Comparison of ENCODE assay signal across 8 cellular contexts in the genomic region with DNA sequence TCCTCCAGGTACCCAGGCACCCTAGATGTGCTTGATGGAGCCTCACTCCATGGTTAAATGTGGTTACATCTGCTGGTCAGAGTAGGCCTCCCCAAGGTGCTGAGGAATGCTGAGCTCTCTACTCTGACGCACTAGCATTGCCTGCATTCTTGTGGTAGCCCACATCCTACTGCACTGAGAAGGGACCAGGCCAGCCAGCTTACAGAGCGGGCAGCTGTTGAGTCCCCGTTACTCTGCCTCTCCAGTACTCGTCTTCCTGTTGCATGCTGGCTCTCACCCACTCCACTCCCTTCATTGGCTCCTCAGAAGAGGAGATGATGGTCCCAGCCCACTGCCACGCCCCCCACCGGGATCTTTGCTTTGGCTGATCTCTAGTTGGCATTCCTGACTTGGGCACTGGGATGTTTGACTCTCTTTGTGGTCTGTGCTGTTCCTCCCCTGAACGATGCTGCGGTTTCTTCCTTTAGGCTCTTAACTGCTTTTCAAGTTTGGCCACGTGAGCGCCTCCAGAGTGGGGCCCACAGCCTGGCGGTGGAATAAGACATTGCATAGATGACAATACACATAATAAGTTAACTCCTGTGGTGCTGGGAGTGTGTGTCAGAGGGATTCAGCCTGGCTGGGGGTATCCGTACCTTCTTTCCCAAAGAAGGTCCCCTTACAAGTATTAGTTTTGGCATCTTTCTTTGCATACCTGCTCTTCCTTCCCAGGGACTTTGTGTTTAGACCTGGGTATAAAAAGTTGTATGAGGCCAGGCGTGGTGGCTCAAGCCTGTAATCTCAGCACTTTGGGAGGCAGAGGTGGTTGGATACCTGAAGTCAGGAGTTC. TPM values are rescaled to one million over a fixed set of nuclear protein-coding genes. Genes with fewer than 3 reads are reported as not detected.
A peak's percentile ranks its signal among the peaks of the same experiment; 100 is the strongest.
DNase-seq lines count a peak whose midpoint lies in the region; ATAC-seq, FAIRE-seq and TF ChIP-seq lines count a peak whose summit lies in the region.

No MANE protein-coding gene starts in this region.

- H3K79me2 ChIP-seq in HepG2 (ENCODE audit: insufficient read depth, low read length), result no peaks in the 10 kb centered on the region

- POLR2A ChIA-PET in HepG2 (lab: Yijun Ruan, JAX) (no interaction called here), GM10248 (lab: Yijun Ruan, JAX) (interaction anchor here (0.6 kb wide), 1 partner anchor 277 kb away, joined by 3 read pairs; no protein-coding TSS in a partner anchor)

- WGBS in right lobe of liver (ENCODE audit: insufficient coverage, low coverage, low lambda C conversion rate, missing lambda C conversion rate), result 50% methylated on average over 5 of the region's 13 CpGs
- 89% methylated on average over 13 of the region's 13 CpGs for WGBS in HepG2 (ENCODE audit: low lambda C conversion rate)
- WGBS in prostate gland, result 44% methylated on average over 13 of the region's 13 CpGs

- BruUV-seq in HepG2 (replicated peaks; lab: Mats Ljungman, UMichigan), result no TSS peak

- TF ChIP-seq RAD21 in HepG2 (CRISPR knock-in tag; IDR thresholded peaks at IDR 0.05), result no peak

- H3K27me3 ChIP-seq in right lobe of liver (no peaks in the 10 kb centered on the region), HepG2 (ENCODE audit: control insufficient read depth in 1 of 2, insufficient read depth in 2 of 2, low read length in 2 of 2) (no peaks in the 10 kb centered on the region), prostate gland (replicated peaks; ENCODE audit: insufficient read depth) (no peaks in the 10 kb centered on the region)

- no peaks in the 10 kb centered on the region for H3K36me3 ChIP-seq in right lobe of liver
- peaks cover 0 to 2% of the 10 kb centered on the region in 2 experiments; a peak in 1 of 5 replicates for H3K36me3 ChIP-seq in HepG2 (replicated peaks in 1 of 2; ENCODE audit: control insufficient read depth in 1 of 2, insufficient read depth in 2 of 2, low read length in 2 of 2)
- no peaks in the 10 kb centered on the region for H3K36me3 ChIP-seq in prostate gland

- TF ChIP-seq EP300 in HepG2 (IDR thresholded peaks at IDR 0.05; ENCODE audit: low read depth in 2 of 2, low read length in 2 of 2) (no peak), HepG2 (CRISPR knock-in tag; IDR thresholded peaks at IDR 0.05; ENCODE audit: borderline replicate concordance) (no peak)

- no peak overlapping the region for H3K4me2 ChIP-seq in HepG2 (ENCODE audit: low read depth, low read length)

- no peaks in the 10 kb centered on the region for H3K9me3 ChIP-seq in right lobe of liver
- no peaks in the 10 kb centered on the region for H3K9me3 ChIP-seq in HepG2 (ENCODE audit: low read length)
- H3K9me3 ChIP-seq in prostate gland, result no peaks in the 10 kb centered on the region

- no peaks in the 10 kb centered on the region for H4K20me1 ChIP-seq in HepG2 (ENCODE audit: insufficient read depth, low read length)

- H3K4me3 ChIP-seq in right lobe of liver (no peak overlapping the region), HepG2 (replicated peaks in 1 of 3; ENCODE audit: insufficient read depth in 1 of 3, low read depth in 2 of 3, low read length in 3 of 3) (no peak overlapping the region), prostate gland (no peak overlapping the region)
- peak overlapping the region; percentile 38 for H3K4me3 ChIP-seq in Jurkat, Clone E6-1 (ENCODE audit: low read length)

- no peak for TF ChIP-seq CTCF in right lobe of liver (IDR thresholded peaks at IDR 0.05)
- no peak for TF ChIP-seq CTCF in HepG2 (CRISPR knock-in tag; IDR thresholded peaks at IDR 0.05)
- TF ChIP-seq CTCF in prostate gland (IDR thresholded peaks at IDR 0.05), result peak in 1 of 4 experiments; percentile 9
- no peak for TF ChIP-seq CTCF in GM10248 (IDR thresholded peaks at IDR 0.05; ENCODE audit: control extremely low read depth, extremely low read depth, low read depth, missing control alignments)

- DNase-seq in right lobe of liver, result no peak
- DNase-seq in HepG2 (ENCODE audit: low spot score), result no peak
- DNase-seq in Jurkat, Clone E6-1 (ENCODE audit: low read depth, low spot score), result peak; percentile 99
- DNase-seq in activated CD4-positive, alpha-beta T cell treated with anti-CD3 and anti-CD28 coated beads for 24 hours (ENCODE audit: low read depth in 2 of 2), result peak; percentile 29 to 41
- peak; percentile 100 for DNase-seq in dedifferentiated amniotic fluid mesenchymal stem cell (ENCODE audit: extremely low spot score)
- DNase-seq in prostate gland (ENCODE audit: low spot score), result peak; percentile 20
- no peak for DNase-seq in GM10248 (ENCODE audit: extremely low spot score)

- intact Hi-C loops in right lobe of liver (cut with DNase I), result no loop called here
- intact Hi-C loops in HepG2 (cut with micrococcal nuclease; ENCODE audit: unreplicated experiment), result no loop called here
- intact Hi-C loops in prostate gland (cut with DNase I), result no loop called here

- no peaks in the 10 kb centered on the region for H3K4me1 ChIP-seq in right lobe of liver
- no peaks in the 10 kb centered on the region for H3K4me1 ChIP-seq in HepG2 (ENCODE audit: insufficient read depth, low read length)
- no peaks in the 10 kb centered on the region for H3K4me1 ChIP-seq in prostate gland (replicated peaks)

- H2AFZ ChIP-seq in HepG2 (ENCODE audit: low read length), result no peak overlapping the region

- no peak for TF ChIP-seq POLR2A in right lobe of liver (IDR thresholded peaks at IDR 0.05)
- no peak for TF ChIP-seq POLR2A in HepG2 (IDR thresholded peaks at IDR 0.05; ENCODE audit: insufficient read depth in 1 of 2, low read depth in 2 of 2, low read length in 2 of 2)
- TF ChIP-seq POLR2A in prostate gland (IDR thresholded peaks at IDR 0.05), result no peak

- no peak overlapping the region for H3K27ac ChIP-seq in right lobe of liver
- no peak overlapping the region for H3K27ac ChIP-seq in HepG2 (ENCODE audit: extremely low read length, insufficient read depth, low read length)
- H3K27ac ChIP-seq in prostate gland, result peak overlapping the region in 1 of 2 donors; percentile 13

- CTCF ChIA-PET in HepG2 (lab: Yijun Ruan, JAX; ENCODE audit: low intra/inter-chr PET ratio, low total read pairs) (no interaction called here), GM10248 (lab: Yijun Ruan, JAX) (interaction anchor here (0.7 to 1.6 kb wide), 6 partner anchors 11 to 28 kb away, joined by 3 to 4 read pairs (median 3); no protein-coding TSS in a partner anchor)

- in situ Hi-C loops in HepG2 (cut with HindIII; ENCODE audit: extremely low pct_ligation_motif_present, low pct_unique_long_range_greater_than_20kb), result no loop called here

- ATAC-seq in right lobe of liver (peak; percentile 27 to 64 (median 60)), HepG2 (no peak), GM18868 (IDR thresholded peaks at IDR 0.05; ENCODE audit: unreplicated experiment) (no peak)

- no peak for FAIRE-seq in HepG2 (lab: Jason Lieb, UNC)

- H3K9ac ChIP-seq in HepG2 (ENCODE audit: insufficient read depth, low read depth, low read length), result no peak overlapping the region

TF ChIP-seq in HepG2, 621 proteins besides CTCF, POLR2A, EP300 and RAD21 (continues in another document):
- TF ChIP-seq, protein P1, sequence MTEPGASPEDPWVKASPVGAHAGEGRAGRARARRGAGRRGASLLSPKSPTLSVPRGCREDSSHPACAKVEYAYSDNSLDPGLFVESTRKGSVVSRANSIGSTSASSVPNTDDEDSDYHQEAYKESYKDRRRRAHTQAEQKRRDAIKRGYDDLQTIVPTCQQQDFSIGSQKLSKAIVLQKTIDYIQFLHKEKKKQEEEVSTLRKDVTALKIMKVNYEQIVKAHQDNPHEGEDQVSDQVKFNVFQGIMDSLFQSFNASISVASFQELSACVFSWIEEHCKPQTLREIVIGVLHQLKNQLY (CRISPR knock-in tag; IDR thresholded peaks at IDR 0.05), result no peak
- TF ChIP-seq, protein P2, sequence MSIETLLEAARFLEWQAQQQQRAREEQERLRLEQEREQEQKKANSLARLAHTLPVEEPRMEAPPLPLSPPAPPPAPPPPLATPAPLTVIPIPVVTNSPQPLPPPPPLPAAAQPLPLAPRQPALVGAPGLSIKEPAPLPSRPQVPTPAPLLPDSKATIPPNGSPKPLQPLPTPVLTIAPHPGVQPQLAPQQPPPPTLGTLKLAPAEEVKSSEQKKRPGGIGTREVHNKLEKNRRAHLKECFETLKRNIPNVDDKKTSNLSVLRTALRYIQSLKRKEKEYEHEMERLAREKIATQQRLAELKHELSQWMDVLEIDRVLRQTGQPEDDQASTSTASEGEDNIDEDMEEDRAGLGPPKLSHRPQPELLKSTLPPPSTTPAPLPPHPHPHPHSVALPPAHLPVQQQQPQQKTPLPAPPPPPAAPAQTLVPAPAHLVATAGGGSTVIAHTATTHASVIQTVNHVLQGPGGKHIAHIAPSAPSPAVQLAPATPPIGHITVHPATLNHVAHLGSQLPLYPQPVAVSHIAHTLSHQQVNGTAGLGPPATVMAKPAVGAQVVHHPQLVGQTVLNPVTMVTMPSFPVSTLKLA (IDR thresholded peaks at IDR 0.05), result no peak
- TF ChIP-seq TCF7 (IDR thresholded peaks at IDR 0.05; ENCODE audit: low read depth) (no peak), NBN (conservative IDR thresholded peaks at IDR 0.05) (no peak), CENPX (CRISPR knock-in tag; IDR thresholded peaks at IDR 0.05) (no peak)

RNA-seq across cellular contexts. Expression of a gene that starts 18.6 kb away (rescaled TPM):
- 1 to 10 TPM in 2 of 6 experiments, under 1 TPM in 4; 0.62 to 1.2 (median 0.85) TPM for total RNA-seq in right lobe of liver
- total RNA-seq in HepG2 (2016; rRNA removed; fragmentation: Illumina TruSeq; extraction: Trizol), result 1.5 and 1.7 TPM in 2 replicates
- 1.1 and 1.3 TPM in 2 replicates for total RNA-seq in HepG2 (2016; cell fraction: cytosol; rRNA removed; fragmentation: Illumina TruSeq; extraction: Trizol; ENCODE audit: low read depth)
- total RNA-seq in HepG2 (2016; cell fraction: insoluble cytoplasmic fraction; rRNA removed; fragmentation: Illumina TruSeq; extraction: Trizol), result 1.1 and 2.1 TPM in 2 replicates
- 1.9 and 3.3 TPM in 2 replicates for total RNA-seq in HepG2 (2016; cell fraction: membrane; rRNA removed; fragmentation: Illumina TruSeq; extraction: Trizol)
- total RNA-seq in HepG2 (2016; cell fraction: nucleus; rRNA removed; fragmentation: Illumina TruSeq; extraction: Trizol), result 3.3 and 3.6 TPM in 2 replicates
- polyA plus RNA-seq in HepG2 (2011; rRNA removed), result 3.5 and 5.7 TPM in 2 replicates
- 5.0 and 5.9 TPM in 2 replicates for polyA plus RNA-seq in HepG2 (2011; cell fraction: cytosol; rRNA removed)
- 11.6 and 12.5 TPM in 2 replicates for polyA plus RNA-seq in HepG2 (2011; cell fraction: nucleus; rRNA removed)
- polyA plus RNA-seq in HepG2 (2012), result 2.4 TPM in 2 replicates
- polyA plus RNA-seq in HepG2 (2016; cell fraction: cytosol; fragmentation: Illumina TruSeq; extraction: Trizol; ENCODE audit: low read depth), result 1.2 and 2.1 TPM in 2 replicates
- polyA plus RNA-seq in HepG2 (2016; cell fraction: insoluble cytoplasmic fraction; fragmentation: Illumina TruSeq; extraction: Trizol; ENCODE audit: low read depth), result 1.7 and 1.8 TPM in 2 replicates
- polyA plus RNA-seq in HepG2 (2016; cell fraction: membrane; fragmentation: Illumina TruSeq; extraction: Trizol; ENCODE audit: low read depth), result 1.5 and 3.1 TPM in 2 replicates
- 3.6 and 5.6 TPM in 2 replicates for polyA plus RNA-seq in HepG2 (2016; cell fraction: nucleus; fragmentation: Illumina TruSeq; extraction: Trizol; ENCODE audit: insufficient read depth, low read depth)
- polyA minus RNA-seq in HepG2 (2011; rRNA and poly(A)+ RNA removed; ENCODE audit: low replicate concordance), result 0.12 and 8.6 TPM in 2 replicates
- polyA minus RNA-seq in HepG2 (2011; cell fraction: cytosol; rRNA and poly(A)+ RNA removed), result 2.1 and 3.6 TPM in 2 replicates
- 8.3 and 8.8 TPM in 2 replicates for polyA minus RNA-seq in HepG2 (2011; cell fraction: nucleus; rRNA and poly(A)+ RNA removed)
- polyA plus RNA-seq in Jurkat, Clone E6-1 (2012; ENCODE audit: insufficient read depth, insufficient read length), result 8.0 TPM
- total RNA-seq in prostate gland, result 10 to 100 TPM in 1 of 2 donors, 1 to 10 TPM in 1; 5.6 to 16.0 TPM

Comparison
In these comparisons a context has a peak if more than half of its experiments do, and no peak if none do; other contexts are left out.
1. ATAC-seq: peak in right lobe of liver (4 of 4); none in HepG2 (single experiment) and GM18868 (single experiment).
2. DNase-seq: peak in Jurkat, Clone E6-1 (single experiment), activated CD4-positive, alpha-beta T cell treated with anti-CD3 and anti-CD28 coated beads for 24 hours (2 of 2), dedifferentiated amniotic fluid mesenchymal stem cell (single experiment) and prostate gland (single experiment); none in right lobe of liver (0 of 3), HepG2 (single experiment) and GM10248 (single experiment).